In the genomic region with DNA sequence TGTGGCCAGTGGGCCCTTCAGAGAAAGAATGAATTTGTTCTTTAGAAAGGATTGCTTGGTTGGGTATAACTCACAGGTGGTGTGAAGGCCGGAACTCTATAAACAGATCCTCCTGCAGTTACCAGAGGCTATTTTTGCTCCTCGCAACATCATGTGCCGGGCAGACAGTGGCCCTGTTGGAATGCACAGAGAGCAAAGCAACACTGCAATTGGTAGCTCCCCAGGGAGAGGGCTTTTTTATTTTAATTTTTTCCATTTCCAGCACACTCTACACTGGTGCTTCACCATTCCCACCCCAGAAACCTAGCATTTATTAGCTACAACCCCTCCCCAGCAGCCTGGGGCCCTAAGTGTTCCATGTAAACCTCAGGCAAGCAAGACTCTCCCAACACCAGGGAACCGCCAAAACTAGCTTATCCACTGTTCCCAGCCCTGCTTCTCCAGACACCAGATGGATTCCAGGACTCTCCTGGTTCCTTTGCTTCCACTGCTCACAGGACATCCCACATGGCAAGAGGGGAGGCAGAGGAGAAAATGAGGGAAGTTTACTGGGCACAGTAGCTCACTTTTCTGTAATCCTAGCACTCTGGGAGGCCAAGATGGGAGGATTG, we compare ENCODE assay signal across 17 cellular contexts.
"Had no signal": no experiment of that assay in that cellular context is flagged by ENCODE, and none has a peak within 500 bp of the region (broad histone marks: within the 10 kb centered on the region; RNA-seq: fewer than 3 reads in every experiment).

No MANE protein-coding gene starts in this region.

- H3K36me3 ChIP-seq: esophagus squamous epithelium, sigmoid colon, transverse colon, vagina had no signal

- H3K4me1 ChIP-seq: body of pancreas, esophagus squamous epithelium, transverse colon, vagina had no signal

- H3K27me3 ChIP-seq: body of pancreas, esophagus squamous epithelium, sigmoid colon, transverse colon, vagina had no signal

- ATAC-seq: activated CD8-positive, alpha-beta T cell treated with anti-CD3 and anti-CD28 coated beads, Interleukin-2, amount 10 ng/mL, durations not matched to agents 7 days and 5 days; body of pancreas; left colon had no signal

- DNase-seq: activated CD4-positive, alpha-beta T cell treated with anti-CD3 and anti-CD28 coated beads, Interleukin-2, amount 10 ng/mL, durations not matched to agents 7 days and 5 days; activated CD8-positive, alpha-beta T cell treated with anti-CD3 and anti-CD28 coated beads, Interleukin-2, amount 10 ng/mL, durations not matched to agents 7 days and 5 days; activated naive CD4-positive, alpha-beta T cell treated with anti-CD3 and anti-CD28 coated beads for 36 hours; activated T-cell treated with anti-CD3 and anti-CD28 coated beads, Interleukin-2, amount 50 U/mL, for 24 hours; body of pancreas; central memory CD4-positive, alpha-beta T cell; effector memory CD4-positive, alpha-beta T cell; esophagus squamous epithelium; hippocampal formation; left colon; sigmoid colon; stimulated activated CD4-positive, alpha-beta T cell treated with anti-CD3 and anti-CD28 coated beads, Interleukin-12 subunit alpha, Interleukin-12 subunit beta, amount 100 ng/mL, for 4 hours; stimulated activated CD4-positive, alpha-beta T cell treated with anti-CD3 and anti-CD28 coated beads, Interleukin-1b, Interleukin-23, amount 100 ng/mL, for 48 hours; stimulated activated naive CD4-positive, alpha-beta T cell treated with Interleukin-2 at 50 U/mL for 16 hours; transverse colon had no signal

- H3K4me3 ChIP-seq: body of pancreas, esophagus squamous epithelium, lung, sigmoid colon, transverse colon, vagina had no signal

- H3K27ac ChIP-seq: body of pancreas, esophagus squamous epithelium, transverse colon, vagina had no signal

- H3K9me3 ChIP-seq: body of pancreas, esophagus squamous epithelium, sigmoid colon, transverse colon, vagina had no signal
